In genomic region chr19:796692-797527, GRCh38 we compare ENCODE assay signal across 8 cellular contexts. TPM values are rescaled to one million over a fixed set of nuclear protein-coding genes. Genes with fewer than 3 reads are reported as not detected.
DNase-seq lines count a peak whose midpoint lies in the region; ATAC-seq and TF ChIP-seq lines count a peak whose summit lies in the region.

TSS of gene PTBP1 (plus strand) at chr19:797452. CDS start at chr19:797498, 46 bp downstream.

- peaks cover 40% of the 10 kb centered on the region for H4K20me1 ChIP-seq in PC-3 (ENCODE audit: low read length)

- no peaks in the 10 kb centered on the region for H3K9me2 ChIP-seq in PC-3 (replicated peaks; ENCODE audit: low read length)

- CTCF ChIA-PET in PC-3 (lab: Charles Lee) = no interaction called here

- ATAC-seq in GM21576 (IDR thresholded peaks at IDR 0.05; ENCODE audit: unreplicated experiment) (peak; percentile 73), PC-3 (peak; percentile 71)

- no peak for TF ChIP-seq RAD21 in Ishikawa (IDR thresholded peaks at IDR 0.05; ENCODE audit: low read depth)

- H3K4me2 ChIP-seq in PC-3 (ENCODE audit: low read length) = peak within 1 kb of the TSS; percentile 100

- H3K9me3 ChIP-seq in PC-3 (ENCODE audit: low read length) (no peaks in the 10 kb centered on the region), mononuclear cell (ENCODE audit: low read depth, low read length) (no peaks in the 10 kb centered on the region)

- intact Hi-C loops in PC-3 (cut with micrococcal nuclease) = loop anchor here (2.0 kb wide), 1 partner anchor 14 kb away; no protein-coding TSS in a partner anchor

- DNase-seq in DMS114 treated with DMSO at 0.1 percent for 48 hours (lab: John Stamatoyannopoulos, UW; ENCODE audit: unreplicated experiment) = peak; percentile 96
- DNase-seq in PC-3 = peak; percentile 98
- DNase-seq in activated T-cell treated with anti-CD3 and anti-CD28 coated beads for 48 hours (ENCODE audit: low read depth) = peak; percentile 99
- peak; percentile 100 for DNase-seq in epithelial cell of esophagus (ENCODE audit: low read depth)
- DNase-seq in stimulated activated CD8-positive, alpha-beta memory T cell treated with anti-CD3 and anti-CD28 coated beads, Interleukin-4, amount 100 ng/mL, for 1 hour (ENCODE audit: low read depth in 2 of 2, low spot score in 1 of 2) = peak; percentile 95 to 99

- H3K27me3 ChIP-seq in PC-3 (ENCODE audit: low read length) (no peaks in the 10 kb centered on the region), mononuclear cell (ENCODE audit: insufficient read depth, low read length) (no peaks in the 10 kb centered on the region)

- H2AFZ ChIP-seq in PC-3 (ENCODE audit: low read length) = peak within 1 kb of the TSS; percentile 90

- no peaks in the 10 kb centered on the region for H3F3A ChIP-seq in PC-3 (ENCODE audit: low read length, unreplicated experiment)

- peaks cover 36% of the 10 kb centered on the region for H3K36me3 ChIP-seq in PC-3 (ENCODE audit: low read depth, low read length)

- POLR2A ChIA-PET in PC-3 (lab: Charles Lee; ENCODE audit: unreplicated experiment) = interaction anchor here (0.6 kb wide), 1 partner anchor 43 kb away, joined by 9 read pairs; no protein-coding TSS in a partner anchor

- TSS peak; percentile 89 for BruUV-seq in PC-3 (replicated peaks; lab: Mats Ljungman, UMichigan)

- H3K4me3 ChIP-seq in PC-3 (ENCODE audit: low read length) (peak within 1 kb of the TSS; percentile 88), epithelial cell of esophagus (ENCODE audit: low read length) (peak within 1 kb of the TSS; percentile 79), mononuclear cell (ENCODE audit: low read length) (peak within 1 kb of the TSS; percentile 78)

- peak within 1 kb of the TSS; percentile 93 for H3K9ac ChIP-seq in PC-3 (ENCODE audit: low read length)

- peak within 1 kb of the TSS; percentile 74 for H3K27ac ChIP-seq in PC-3 (ENCODE audit: low read length)

- TF ChIP-seq EP300 in Ishikawa (IDR thresholded peaks at IDR 0.05; ENCODE audit: borderline replicate concordance) = no peak

- peaks cover 41% of the 10 kb centered on the region for H3K79me2 ChIP-seq in PC-3 (ENCODE audit: low read length)

- H3K4me1 ChIP-seq in PC-3 (ENCODE audit: insufficient read depth, low read length) (peaks cover 26% of the 10 kb centered on the region), mononuclear cell (ENCODE audit: insufficient read depth, low read length) (peaks cover 46% of the 10 kb centered on the region)

- TF ChIP-seq CTCF in PC-3 (conservative IDR thresholded peaks at IDR 0.05; ENCODE audit: low read depth, low read length) (no peak), epithelial cell of esophagus (IDR thresholded peaks at IDR 0.05; ENCODE audit: insufficient read depth, low read depth, low read length, missing control alignments) (no peak)

TF ChIP-seq in Ishikawa, 13 proteins besides CTCF, POLR2A, EP300 and RAD21:
- peak; percentile 61 for TF ChIP-seq TAF1 (IDR thresholded peaks at IDR 0.05; ENCODE audit: low read depth)
- TF ChIP-seq YY1 (IDR thresholded peaks at IDR 0.05; ENCODE audit: low read depth) = peak; percentile 99
- TF ChIP-seq EGR1 (IDR thresholded peaks at IDR 0.05) = peak; percentile 99
- TF ChIP-seq TEAD4 (IDR thresholded peaks at IDR 0.05) = peak; percentile 49; the same call in 1 of the 2 replicates
- TF ChIP-seq, protein P1, sequence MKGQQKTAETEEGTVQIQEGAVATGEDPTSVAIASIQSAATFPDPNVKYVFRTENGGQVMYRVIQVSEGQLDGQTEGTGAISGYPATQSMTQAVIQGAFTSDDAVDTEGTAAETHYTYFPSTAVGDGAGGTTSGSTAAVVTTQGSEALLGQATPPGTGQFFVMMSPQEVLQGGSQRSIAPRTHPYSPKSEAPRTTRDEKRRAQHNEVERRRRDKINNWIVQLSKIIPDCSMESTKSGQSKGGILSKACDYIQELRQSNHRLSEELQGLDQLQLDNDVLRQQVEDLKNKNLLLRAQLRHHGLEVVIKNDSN (IDR thresholded peaks at IDR 0.05) = peak; percentile 99
- peak; percentile 40; the same call in 1 of the 2 replicates for TF ChIP-seq TCF12 (IDR thresholded peaks at IDR 0.05; ENCODE audit: low read depth)
- TF ChIP-seq, protein P2, sequence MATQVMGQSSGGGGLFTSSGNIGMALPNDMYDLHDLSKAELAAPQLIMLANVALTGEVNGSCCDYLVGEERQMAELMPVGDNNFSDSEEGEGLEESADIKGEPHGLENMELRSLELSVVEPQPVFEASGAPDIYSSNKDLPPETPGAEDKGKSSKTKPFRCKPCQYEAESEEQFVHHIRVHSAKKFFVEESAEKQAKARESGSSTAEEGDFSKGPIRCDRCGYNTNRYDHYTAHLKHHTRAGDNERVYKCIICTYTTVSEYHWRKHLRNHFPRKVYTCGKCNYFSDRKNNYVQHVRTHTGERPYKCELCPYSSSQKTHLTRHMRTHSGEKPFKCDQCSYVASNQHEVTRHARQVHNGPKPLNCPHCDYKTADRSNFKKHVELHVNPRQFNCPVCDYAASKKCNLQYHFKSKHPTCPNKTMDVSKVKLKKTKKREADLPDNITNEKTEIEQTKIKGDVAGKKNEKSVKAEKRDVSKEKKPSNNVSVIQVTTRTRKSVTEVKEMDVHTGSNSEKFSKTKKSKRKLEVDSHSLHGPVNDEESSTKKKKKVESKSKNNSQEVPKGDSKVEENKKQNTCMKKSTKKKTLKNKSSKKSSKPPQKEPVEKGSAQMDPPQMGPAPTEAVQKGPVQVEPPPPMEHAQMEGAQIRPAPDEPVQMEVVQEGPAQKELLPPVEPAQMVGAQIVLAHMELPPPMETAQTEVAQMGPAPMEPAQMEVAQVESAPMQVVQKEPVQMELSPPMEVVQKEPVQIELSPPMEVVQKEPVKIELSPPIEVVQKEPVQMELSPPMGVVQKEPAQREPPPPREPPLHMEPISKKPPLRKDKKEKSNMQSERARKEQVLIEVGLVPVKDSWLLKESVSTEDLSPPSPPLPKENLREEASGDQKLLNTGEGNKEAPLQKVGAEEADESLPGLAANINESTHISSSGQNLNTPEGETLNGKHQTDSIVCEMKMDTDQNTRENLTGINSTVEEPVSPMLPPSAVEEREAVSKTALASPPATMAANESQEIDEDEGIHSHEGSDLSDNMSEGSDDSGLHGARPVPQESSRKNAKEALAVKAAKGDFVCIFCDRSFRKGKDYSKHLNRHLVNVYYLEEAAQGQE (IDR thresholded peaks at IDR 0.05; ENCODE audit: low read depth) = no peak
- TF ChIP-seq ZBTB7A (IDR thresholded peaks at IDR 0.05; ENCODE audit: low read depth) = no peak
- TF ChIP-seq CEBPB (IDR thresholded peaks at IDR 0.05) = no peak
- TF ChIP-seq CREB1 (IDR thresholded peaks at IDR 0.05; ENCODE audit: low read depth) = peak; percentile 66
- TF ChIP-seq, protein P3, sequence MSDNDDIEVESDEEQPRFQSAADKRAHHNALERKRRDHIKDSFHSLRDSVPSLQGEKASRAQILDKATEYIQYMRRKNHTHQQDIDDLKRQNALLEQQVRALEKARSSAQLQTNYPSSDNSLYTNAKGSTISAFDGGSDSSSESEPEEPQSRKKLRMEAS (IDR thresholded peaks at IDR 0.05) = peak; percentile 97
- TF ChIP-seq FOXM1 (IDR thresholded peaks at IDR 0.05; ENCODE audit: borderline replicate concordance, low read depth) = no peak
- peak; percentile 86 for TF ChIP-seq NFIC (IDR thresholded peaks at IDR 0.05)

RNA-seq across cellular contexts. Expression of gene PTBP1, which starts in this region (rescaled TPM):
- total RNA-seq in PC-3 (2014; rRNA removed) (395 and 412 TPM in 2 replicates), mononuclear cell (109 TPM)

Comparison
In these comparisons a context has a peak if more than half of its experiments do, and no peak if none do; other contexts are left out.
1. Peak in every context shown above with its lines: DNase-seq, ATAC-seq, H3K4me3 ChIP-seq and H3K27ac ChIP-seq.